ENCODE assay signal across 12 cellular contexts in genomic region chr3:150736903-150737832, GRCh38. TPM values are rescaled to one million over a fixed set of nuclear protein-coding genes. Genes with fewer than 3 reads are reported as not detected.
DNase-seq lines count a peak whose midpoint lies in the region; ATAC-seq and TF ChIP-seq lines count a peak whose summit lies in the region.
"Had no signal": no experiment of that assay in that cellular context is flagged by ENCODE, and none has a peak within 500 bp of the region (broad histone marks: within the 10 kb centered on the region; RNA-seq: fewer than 3 reads in every experiment).

No MANE protein-coding gene starts in this region.

- intact Hi-C loops in sigmoid colon (cut with DNase I): no loop called here

- 36 to 69% methylated on average over 8 of the region's 8 CpGs for WGBS in sigmoid colon, 2 donors

- no peak overlapping the region for H3K27ac ChIP-seq in sigmoid colon
- H3K27ac ChIP-seq: psoas muscle, upper lobe of right lung had no signal

- no peak overlapping the region for H3K4me3 ChIP-seq in sigmoid colon
- H3K4me3 ChIP-seq: psoas muscle, upper lobe of right lung had no signal

- peak overlapping the region; percentile 100 for H3K27ac Mint-ChIP-seq in stimulated activated naive CD8-positive, alpha-beta T cell treated with anti-CD3 and anti-CD28 coated beads, Interleukin-15, Interleukin-2, amounts not matched to agents 100 ng/mL and 50 ng/mL, for 24 hours
- H3K27ac Mint-ChIP-seq in activated T-helper 17 cell treated with anti-CD3 and anti-CD28 coated beads, Interleukin-2, amount 50 U/mL, for 72 hours: peak overlapping the region; percentile 100
- H3K27ac Mint-ChIP-seq: dendritic cell treated with granulocyte-macrophage colony-stimulating factor and Interleukin-4, amounts not matched to agents 40 ng/mL and 50 ng/mL, for 4 days had no signal

- TF ChIP-seq EP300 in sigmoid colon (IDR thresholded peaks at IDR 0.05): no peak

- no peak for TF ChIP-seq CTCF in sigmoid colon (IDR thresholded peaks at IDR 0.05)

- no peaks in the 10 kb centered on the region for H3K27me3 Mint-ChIP-seq in stimulated activated naive CD8-positive, alpha-beta T cell treated with anti-CD3 and anti-CD28 coated beads, Interleukin-15, Interleukin-2, amounts not matched to agents 100 ng/mL and 50 ng/mL, for 24 hours
- H3K27me3 Mint-ChIP-seq in activated T-helper 17 cell treated with anti-CD3 and anti-CD28 coated beads, Interleukin-2, amount 50 U/mL, for 72 hours: no peaks in the 10 kb centered on the region
- H3K27me3 Mint-ChIP-seq: dendritic cell treated with granulocyte-macrophage colony-stimulating factor and Interleukin-4, amounts not matched to agents 40 ng/mL and 50 ng/mL, for 4 days had no signal

- no peak for ATAC-seq in stimulated activated naive CD8-positive, alpha-beta T cell treated with anti-CD3 and anti-CD28 coated beads, Interleukin-15, Interleukin-2, amounts not matched to agents 100 U/mL and 50 U/mL, for 24 hours
- no peak for ATAC-seq in activated T-helper 17 cell treated with anti-CD3 and anti-CD28 coated beads, Interleukin-2, amount 50 U/mL, for 72 hours (replicated peaks)
- ATAC-seq in left lobe of liver (peak; percentile 41), HG03342 (IDR thresholded peaks at IDR 0.05; ENCODE audit: unreplicated experiment) (no peak), GM21447 (IDR thresholded peaks at IDR 0.05; ENCODE audit: unreplicated experiment) (no peak)

- no peak for TF ChIP-seq POLR2A in sigmoid colon (IDR thresholded peaks at IDR 0.05)

- DNase-seq in stimulated activated naive CD8-positive, alpha-beta T cell treated with anti-CD3 and anti-CD28 coated beads, Interleukin-15, Interleukin-2, amounts not matched to agents 100 U/mL and 50 U/mL, for 24 hours: no peak
- DNase-seq in left lobe of liver (ENCODE audit: low spot score): peak; percentile 85
- no peak for DNase-seq in cerebellar nuclear complex (lab: John Stamatoyannopoulos, UW)
- no peak for DNase-seq in sigmoid colon
- DNase-seq: psoas muscle, upper lobe of right lung had no signal

- peaks cover 51% of the 10 kb centered on the region for H3K36me3 Mint-ChIP-seq in stimulated activated naive CD8-positive, alpha-beta T cell treated with anti-CD3 and anti-CD28 coated beads, Interleukin-15, Interleukin-2, amounts not matched to agents 100 ng/mL and 50 ng/mL, for 24 hours (ENCODE audit: low read depth)
- peaks cover 42% of the 10 kb centered on the region for H3K36me3 Mint-ChIP-seq in activated T-helper 17 cell treated with anti-CD3 and anti-CD28 coated beads, Interleukin-2, amount 50 U/mL, for 72 hours (ENCODE audit: low read depth)

- no peaks in the 10 kb centered on the region for H3K4me1 ChIP-seq in sigmoid colon
- H3K4me1 ChIP-seq: upper lobe of right lung had no signal

- peak overlapping the region; percentile 67 for H3K4me3 Mint-ChIP-seq in stimulated activated naive CD8-positive, alpha-beta T cell treated with anti-CD3 and anti-CD28 coated beads, Interleukin-15, Interleukin-2, amounts not matched to agents 100 ng/mL and 50 ng/mL, for 24 hours
- peak overlapping the region; percentile 76 for H3K4me3 Mint-ChIP-seq in activated T-helper 17 cell treated with anti-CD3 and anti-CD28 coated beads, Interleukin-2, amount 50 U/mL, for 72 hours
- H3K4me3 Mint-ChIP-seq: dendritic cell treated with granulocyte-macrophage colony-stimulating factor and Interleukin-4, amounts not matched to agents 40 ng/mL and 50 ng/mL, for 4 days had no signal

- H3K27me3 ChIP-seq in sigmoid colon: no peaks in the 10 kb centered on the region
- H3K27me3 ChIP-seq: upper lobe of right lung had no signal

- H3K9me3 ChIP-seq in sigmoid colon: no peaks in the 10 kb centered on the region
- H3K9me3 ChIP-seq: psoas muscle, upper lobe of right lung had no signal

- no peaks in the 10 kb centered on the region for H3K9me3 Mint-ChIP-seq in stimulated activated naive CD8-positive, alpha-beta T cell treated with anti-CD3 and anti-CD28 coated beads, Interleukin-15, Interleukin-2, amounts not matched to agents 100 ng/mL and 50 ng/mL, for 24 hours
- peaks cover 4% of the 10 kb centered on the region for H3K9me3 Mint-ChIP-seq in activated T-helper 17 cell treated with anti-CD3 and anti-CD28 coated beads, Interleukin-2, amount 50 U/mL, for 72 hours
- H3K9me3 Mint-ChIP-seq: dendritic cell treated with granulocyte-macrophage colony-stimulating factor and Interleukin-4, amounts not matched to agents 40 ng/mL and 50 ng/mL, for 4 days had no signal

- H3K4me1 Mint-ChIP-seq in stimulated activated naive CD8-positive, alpha-beta T cell treated with anti-CD3 and anti-CD28 coated beads, Interleukin-15, Interleukin-2, amounts not matched to agents 100 ng/mL and 50 ng/mL, for 24 hours (ENCODE audit: low read depth): peaks cover 76% of the 10 kb centered on the region
- H3K4me1 Mint-ChIP-seq in activated T-helper 17 cell treated with anti-CD3 and anti-CD28 coated beads, Interleukin-2, amount 50 U/mL, for 72 hours: peaks cover 45% of the 10 kb centered on the region

- H3K36me3 ChIP-seq in sigmoid colon: peaks cover 0 to 17% (median 2%) of the 10 kb centered on the region in 4 donors

RNA-seq across cellular contexts. Expression of gene SIAH2, which starts 25.8 kb away (rescaled TPM):
- total RNA-seq in activated T-helper 17 cell treated with anti-CD3 and anti-CD28 coated beads, Interleukin-2, amount 50 U/mL, for 72 hours: 10 to 100 TPM; 42.8 to 92.4 TPM
- total RNA-seq in left lobe of liver: 39.5 TPM
- 10 to 100 TPM; 21.2 to 35.0 (median 24.5) TPM for total RNA-seq in sigmoid colon
- 10 to 100 TPM; 12.0 to 19.1 (median 15.0) TPM for polyA plus RNA-seq in sigmoid colon

RNA-seq across cellular contexts. Expression of gene ERICH6, which starts 33.4 kb away (rescaled TPM):
- total RNA-seq in activated T-helper 17 cell treated with anti-CD3 and anti-CD28 coated beads, Interleukin-2, amount 50 U/mL, for 72 hours: under 1 TPM in 1 of 2 donors, not detected in 1; 0.21 TPM
- not detected for total RNA-seq in left lobe of liver
- total RNA-seq in sigmoid colon: not detected
- polyA plus RNA-seq in sigmoid colon: not detected
- total RNA-seq: lower leg skin, psoas muscle, upper lobe of right lung had no signal
- polyA plus RNA-seq: psoas muscle had no signal
